Comparison of ENCODE assay signal across 8 cellular contexts in the genomic region with DNA sequence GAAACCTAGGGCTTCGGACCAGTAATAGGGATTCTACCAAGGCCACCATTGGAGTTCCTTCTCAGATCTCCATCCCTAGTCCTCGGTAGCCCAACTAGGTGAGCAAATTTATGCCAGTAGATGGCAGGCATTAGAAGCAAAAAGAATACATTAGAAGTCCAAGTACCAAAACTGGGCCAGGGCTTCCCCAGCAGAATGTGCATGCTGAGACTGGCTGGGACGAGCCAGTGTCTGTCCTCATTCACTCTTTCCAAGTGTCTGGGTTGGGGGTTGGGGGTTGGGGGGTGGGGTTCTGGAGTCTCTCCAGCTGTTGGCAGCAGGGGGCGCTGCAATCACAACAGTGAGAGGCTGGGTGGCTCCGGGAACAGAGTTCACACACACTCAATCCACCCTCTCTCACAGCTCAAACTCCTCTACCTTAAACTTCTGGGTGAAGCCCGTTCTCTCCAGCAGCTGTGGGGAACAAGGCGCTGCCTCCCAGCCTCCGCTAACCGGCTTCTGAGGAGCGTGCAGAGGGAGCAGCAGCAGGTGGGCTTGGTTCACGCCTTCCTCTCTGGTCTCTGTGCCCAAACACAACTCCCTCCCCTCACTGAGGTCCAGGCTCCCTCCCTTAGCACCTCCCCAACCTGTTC. TPM values are rescaled to one million over a fixed set of nuclear protein-coding genes. Genes with fewer than 3 reads are reported as not detected.
DNase-seq lines count a peak whose midpoint lies in the region; ATAC-seq and TF ChIP-seq lines count a peak whose summit lies in the region.

No MANE protein-coding gene starts in this region.

- peak; percentile 34 for TF ChIP-seq CTCF in foreskin fibroblast (IDR thresholded peaks at IDR 0.05; ENCODE audit: low read depth, low read length)

- ATAC-seq in Right ventricle myocardium superior (ENCODE audit: poor library complexity) (peak; percentile 46), GM19328 (IDR thresholded peaks at IDR 0.05; ENCODE audit: unreplicated experiment) (no peak)

- intact Hi-C loops in Right ventricle myocardium superior (cut with DNase I) (no loop called here), cardiac septum (cut with DNase I) (loop anchor here (10.0 kb wide), 1 partner anchor 320 kb away; no protein-coding TSS in a partner anchor)

- no peak overlapping the region for H3K4me3 ChIP-seq in foreskin fibroblast (ENCODE audit: low read depth in 1 of 2, low read length in 2 of 2)

- DNase-seq in Right ventricle myocardium superior (no peak), cardiac septum (ENCODE audit: low spot score) (no peak), NCI-H69 (lab: John Stamatoyannopoulos, UW) (peak; percentile 80), activated T-cell treated with anti-CD3 and anti-CD28 coated beads for 48 hours (ENCODE audit: low read depth) (peak; percentile 66), foreskin fibroblast (peak; percentile 53 to 84), putamen (ENCODE audit: low spot score) (peak; percentile 56), middle frontal gyrus (ENCODE audit: extremely low spot score, low spot score) (no peak)

RNA-seq across cellular contexts. Expression of a gene that starts 57.5 kb away (rescaled TPM):
- total RNA-seq in Right ventricle myocardium superior (not detected), cardiac septum (not detected)

RNA-seq across cellular contexts. Expression of a gene that starts 59.9 kb away (rescaled TPM):
- not detected for total RNA-seq in Right ventricle myocardium superior
- not detected for total RNA-seq in cardiac septum

Comparison
In these comparisons a context has a peak if more than half of its experiments do, and no peak if none do; other contexts are left out.
1. DNase-seq: peak in NCI-H69 (single experiment), activated T-cell treated with anti-CD3 and anti-CD28 coated beads for 48 hours (single experiment), foreskin fibroblast (2 of 2) and putamen (single experiment); none in Right ventricle myocardium superior (single experiment), cardiac septum (single experiment) and middle frontal gyrus (single experiment).